In genomic region chr1:184310157-184310819, GRCh38 we compare ENCODE assay signal across 16 cellular contexts.
"Had no signal": no experiment of that assay in that cellular context is flagged by ENCODE, and none has a peak within 500 bp of the region (broad histone marks: within the 10 kb centered on the region; RNA-seq: fewer than 3 reads in every experiment).

No MANE protein-coding gene starts in this region.

- ATAC-seq: left colon had no signal

- H3K36me3 ChIP-seq: stomach, uterus had no signal

- H3K4me3 ChIP-seq: stomach, uterus had no signal

- H3K27me3 Mint-ChIP-seq: activated B cell treated with CpG ODN at 0.5 μM for 24 hours had no signal

- H3K27me3 ChIP-seq: stomach, uterus had no signal

- H3K27ac ChIP-seq: epithelial cell of prostate, stomach, uterus had no signal

- H3K4me1 ChIP-seq: stomach, uterus had no signal

- H3K27ac Mint-ChIP-seq: activated B cell treated with CpG ODN at 0.5 μM for 24 hours; activated CD4-positive, alpha-beta T cell treated with anti-CD3 and anti-CD28 coated beads, Interleukin-2, amount 10 ng/mL, durations not matched to agents 24 days and 14 days; activated naive CD4-positive, alpha-beta T cell treated with anti-CD3 and anti-CD28 coated beads, Interleukin-2, amount 50 U/mL, for 24 hours; activated T-helper 2 cell treated with anti-CD3 and anti-CD28 coated beads, Interferon-gamma antibody, Interleukin-2, Interleukin-4, amounts not matched to agents 10 μg/mL and 5 μg/mL and 100 μg/mL, durations not matched to agents 14 hours and 24 hours and 36 hours; brain; T-helper 1 cell treated with Interleukin-12 subunit alpha and Interleukin-12 subunit beta and Interleukin-4 antibody, amounts not matched to agents 30 μg/mL and 1 μg/mL, for 36 hours had no signal

- DNase-seq: activated B cell treated with CpG ODN at 0.5 μM for 24 hours; activated CD4-positive, alpha-beta T cell treated with anti-CD3 and anti-CD28 coated beads, Interleukin-2, amount 10 ng/mL, durations not matched to agents 24 days and 14 days; effector memory CD4-positive, alpha-beta T cell; left colon; mammary epithelial cell; nucleus accumbens; stimulated activated CD4-positive, alpha-beta T cell treated with anti-CD3 and anti-CD28 coated beads, Interleukin-2, amount 100 ng/mL, for 48 hours; stomach; uterus had no signal

- H3K4me3 Mint-ChIP-seq: activated B cell treated with CpG ODN at 0.5 μM for 24 hours; activated CD4-positive, alpha-beta T cell treated with anti-CD3 and anti-CD28 coated beads, Interleukin-2, amount 10 ng/mL, durations not matched to agents 24 days and 14 days; activated naive CD4-positive, alpha-beta T cell treated with anti-CD3 and anti-CD28 coated beads, Interleukin-2, amount 50 U/mL, for 24 hours; brain; central memory CD8-positive, alpha-beta T cell; natural killer cell treated with Interleukin-12 subunit alpha and Interleukin-12 subunit beta and Interleukin-15 and Interleukin-18, amount 100 ng/mL, for 72 hours; T-helper 1 cell treated with Interleukin-12 subunit alpha and Interleukin-12 subunit beta and Interleukin-4 antibody, amounts not matched to agents 30 μg/mL and 1 μg/mL, for 36 hours had no signal

- H3K9me3 Mint-ChIP-seq: activated CD4-positive, alpha-beta T cell treated with anti-CD3 and anti-CD28 coated beads, Interleukin-2, amount 10 ng/mL, durations not matched to agents 24 days and 14 days; activated T-helper 2 cell treated with anti-CD3 and anti-CD28 coated beads, Interferon-gamma antibody, Interleukin-2, Interleukin-4, amounts not matched to agents 10 μg/mL and 5 μg/mL and 100 μg/mL, durations not matched to agents 14 hours and 24 hours and 36 hours; central memory CD8-positive, alpha-beta T cell; natural killer cell treated with Interleukin-12 subunit alpha and Interleukin-12 subunit beta and Interleukin-15 and Interleukin-18, amount 100 ng/mL, for 72 hours; T-helper 1 cell treated with Interleukin-12 subunit alpha and Interleukin-12 subunit beta and Interleukin-4 antibody, amounts not matched to agents 30 μg/mL and 1 μg/mL, for 36 hours had no signal

- H3K4me1 Mint-ChIP-seq: activated B cell treated with CpG ODN at 0.5 μM for 24 hours; activated CD4-positive, alpha-beta T cell treated with anti-CD3 and anti-CD28 coated beads, Interleukin-2, amount 10 ng/mL, durations not matched to agents 24 days and 14 days; activated naive CD4-positive, alpha-beta T cell treated with anti-CD3 and anti-CD28 coated beads, Interleukin-2, amount 50 U/mL, for 24 hours; brain; central memory CD8-positive, alpha-beta T cell had no signal

- H3K36me3 Mint-ChIP-seq: activated naive CD4-positive, alpha-beta T cell treated with anti-CD3 and anti-CD28 coated beads, Interleukin-2, amount 50 U/mL, for 24 hours; natural killer cell treated with Interleukin-12 subunit alpha and Interleukin-12 subunit beta and Interleukin-15 and Interleukin-18, amount 100 ng/mL, for 72 hours had no signal
